In genomic region chr22:44915441-44915840, GRCh38 we compare ENCODE assay signal across 18 cellular contexts.
DNase-seq lines count a peak whose midpoint lies in the region; ATAC-seq and TF ChIP-seq lines count a peak whose summit lies in the region.
"Had no signal": no experiment of that assay in that cellular context is flagged by ENCODE, and none has a peak within 500 bp of the region (broad histone marks: within the 10 kb centered on the region; RNA-seq: fewer than 3 reads in every experiment).

No MANE protein-coding gene starts in this region.

- H2BK15ac ChIP-seq in neuronal stem cell (ENCODE audit: low read length), result no peak overlapping the region

- H3K27ac Mint-ChIP-seq in chondrocyte (ENCODE audit: unreplicated experiment), result no peak overlapping the region

- no peak for TF ChIP-seq POLR2A in suprapubic skin (IDR thresholded peaks at IDR 0.05)

- no peak overlapping the region for H2BK12ac ChIP-seq in neuronal stem cell (ENCODE audit: low read length)

- no peak overlapping the region for H2BK120ac ChIP-seq in neuronal stem cell (ENCODE audit: low read depth, low read length)

- H3K9me3 ChIP-seq in neuronal stem cell (replicated peaks in 1 of 2; ENCODE audit: control insufficient read depth in 2 of 2, insufficient read depth in 1 of 2, low read depth in 1 of 2, low read length in 2 of 2) (peaks cover 17 to 25% of the 10 kb centered on the region in 2 donors), suprapubic skin (peaks cover 2% of the 10 kb centered on the region), psoas muscle (no peaks in the 10 kb centered on the region)
- H3K9me3 ChIP-seq: Peyer's patch, SJCRH30 had no signal

- no peaks in the 10 kb centered on the region for H3K27me3 Mint-ChIP-seq in chondrocyte (ENCODE audit: low read depth)

- H3K4me1 ChIP-seq in neuronal stem cell (ENCODE audit: control insufficient read depth in 2 of 2, insufficient read depth in 1 of 2, low read depth in 1 of 2, low read length in 2 of 2) (no peaks in the 10 kb centered on the region), suprapubic skin (no peaks in the 10 kb centered on the region), psoas muscle (no peaks in the 10 kb centered on the region)
- H3K4me1 ChIP-seq: Peyer's patch, SJCRH30 had no signal

- H3K9ac ChIP-seq in neuronal stem cell (ENCODE audit: low read depth, low read length, poor library complexity), result no peak overlapping the region

- peaks cover 23% of the 10 kb centered on the region for H3K79me1 ChIP-seq in neuronal stem cell (ENCODE audit: low read depth, low read length)

- no peak for TF ChIP-seq CTCF in chondrocyte (IDR thresholded peaks at IDR 0.05)
- no peak for TF ChIP-seq CTCF in suprapubic skin (IDR thresholded peaks at IDR 0.05)
- no peak for TF ChIP-seq CTCF in psoas muscle (IDR thresholded peaks at IDR 0.05)

- H3K27ac ChIP-seq in neuronal stem cell (replicated peaks; ENCODE audit: low read length), result no peak overlapping the region
- H3K27ac ChIP-seq in suprapubic skin, result no peak overlapping the region
- H3K27ac ChIP-seq in psoas muscle, result no peak overlapping the region
- H3K27ac ChIP-seq: Peyer's patch, SJCRH30 had no signal

- no peak for TF ChIP-seq EP300 in suprapubic skin (IDR thresholded peaks at IDR 0.05)

- peaks cover 7% of the 10 kb centered on the region for H3K36me3 Mint-ChIP-seq in chondrocyte (ENCODE audit: low read depth)

- no peak for ATAC-seq in psoas muscle
- no peak for ATAC-seq in GM19463 (IDR thresholded peaks at IDR 0.05; ENCODE audit: unreplicated experiment)

- H4K8ac ChIP-seq in neuronal stem cell (ENCODE audit: low read depth, low read length), result no peak overlapping the region

- H3K4me1 Mint-ChIP-seq in chondrocyte (ENCODE audit: low read depth), result no peaks in the 10 kb centered on the region

- WGBS in neuronal stem cell (ENCODE audit: extremely low coverage in 2 of 2, insufficient read length in 2 of 2, insufficient replicate concordance in 1 of 2), 2 donors, result no CpG with 5 or more reads among the region's 10 CpGs
- WGBS in suprapubic skin, result 78% methylated on average over 8 of the region's 10 CpGs
- WGBS in psoas muscle, 3 donors, result 84 to 88% (median 85%) methylated on average over 10 of the region's 10 CpGs

- H3K27me3 ChIP-seq in neuronal stem cell (ENCODE audit: control insufficient read depth in 3 of 3, insufficient read depth in 3 of 3, low read depth in 1 of 3, low read length in 3 of 3) (no peaks in the 10 kb centered on the region), suprapubic skin (peaks cover 8% of the 10 kb centered on the region), psoas muscle (ENCODE audit: insufficient read depth in 3 of 3, low read length in 2 of 3) (peaks cover 0 to 4% (median 3%) of the 10 kb centered on the region in 3 donors)
- H3K27me3 ChIP-seq: Peyer's patch, SJCRH30 had no signal

- no peak overlapping the region for H2AFZ ChIP-seq in neuronal stem cell (ENCODE audit: low read length)

- no peak overlapping the region for H3K14ac ChIP-seq in neuronal stem cell (ENCODE audit: low read length)

- H3K4me3 ChIP-seq in neuronal stem cell (ENCODE audit: low read length in 2 of 2) (peak overlapping the region in 1 of 2 donors; percentile 7), suprapubic skin (no peak overlapping the region), psoas muscle (no peak overlapping the region)
- H3K4me3 ChIP-seq: Peyer's patch, SJCRH30 had no signal

- DNase-seq in activated effector memory CD4-positive, alpha-beta T cell treated with anti-CD3 and anti-CD28 coated beads, Interleukin-2, amount 50 U/mL, for 16 hours, result peak; percentile 43
- DNase-seq in activated effector memory CD4-positive, alpha-beta T cell treated with Interleukin-2 at 50 U/mL for 16 hours, result no peak
- DNase-seq in chondrocyte (ENCODE audit: low spot score) (peak; percentile 68), neuronal stem cell (ENCODE audit: low spot score) (no peak), suprapubic skin (ENCODE audit: low spot score in 2 of 2) (peak; percentile 39 to 72), psoas muscle (no peak)
- DNase-seq: AML-193, C1 segment of cervical spinal cord, DMS53, GDM1, Kasumi-1, NCI-H1694 treated with DMSO at 0.1 percent for 48 hours, NCI-H2081 treated with DMSO at 0.1 percent for 48 hours, NCI-H2171 treated with DMSO at 0.1 percent for 48 hours, NCI-H524 treated with DMSO at 0.1 percent for 48 hours, SJCRH30 had no signal

- H3K9me3 Mint-ChIP-seq in chondrocyte (ENCODE audit: low read depth), result peaks cover 7% of the 10 kb centered on the region

- H3K18ac ChIP-seq in neuronal stem cell (ENCODE audit: low read length), result no peak overlapping the region

- H3K4me3 Mint-ChIP-seq in chondrocyte (ENCODE audit: unreplicated experiment), result no peak overlapping the region

- no peak overlapping the region for H4K91ac ChIP-seq in neuronal stem cell (ENCODE audit: low read depth, low read length, poor library complexity)

- no peak overlapping the region for H2BK5ac ChIP-seq in neuronal stem cell (ENCODE audit: low read length)

- intact Hi-C loops in psoas muscle (cut with DNase I), result no loop called here

- no peak overlapping the region for H3K4ac ChIP-seq in neuronal stem cell (ENCODE audit: low read length)

- peak overlapping the region; percentile 5 for H3K23ac ChIP-seq in neuronal stem cell (ENCODE audit: low read depth, low read length, poor library complexity)

- H2AK5ac ChIP-seq in neuronal stem cell (ENCODE audit: low read depth, low read length), result no peak overlapping the region

- H3K4me2 ChIP-seq in neuronal stem cell (ENCODE audit: insufficient read depth, low read length, poor library complexity, severe bottlenecking), result no peak overlapping the region

- H3K36me3 ChIP-seq in neuronal stem cell (replicated peaks in 1 of 2; ENCODE audit: control insufficient read depth in 2 of 2, insufficient read depth in 2 of 2, low read length in 2 of 2) (peaks cover 54 to 99% of the 10 kb centered on the region in 2 donors), suprapubic skin (no peaks in the 10 kb centered on the region), psoas muscle (ENCODE audit: insufficient read depth in 1 of 2, low read depth in 1 of 2) (no peaks in the 10 kb centered on the region)
- H3K36me3 ChIP-seq: Peyer's patch, SJCRH30 had no signal

Comparison
In these comparisons a context has a peak if more than half of its experiments do, and no peak if none do; other contexts are left out.
1. DNase-seq: peak in activated effector memory CD4-positive, alpha-beta T cell treated with anti-CD3 and anti-CD28 coated beads, Interleukin-2, amount 50 U/mL, for 16 hours (single experiment), chondrocyte (single experiment) and suprapubic skin (2 of 2); none in activated effector memory CD4-positive, alpha-beta T cell treated with Interleukin-2 at 50 U/mL for 16 hours (single experiment), neuronal stem cell (single experiment) and psoas muscle (0 of 2).